ENCODE assay signal across 9 cellular contexts in genomic region chr6:35044145-35044745, GRCh38.
DNase-seq lines count a peak whose midpoint lies in the region; ATAC-seq and TF ChIP-seq lines count a peak whose summit lies in the region.
"Had no signal": no experiment of that assay in that cellular context is flagged by ENCODE, and none has a peak within 500 bp of the region (broad histone marks: within the 10 kb centered on the region; RNA-seq: fewer than 3 reads in every experiment).

No MANE protein-coding gene starts in this region.

- no peaks in the 10 kb centered on the region for H3K9me3 ChIP-seq in SJSA1 (replicated peaks)
- no peaks in the 10 kb centered on the region for H3K9me3 ChIP-seq in sigmoid colon
- H3K9me3 ChIP-seq in OCI-LY7 (ENCODE audit: low read length) = no peaks in the 10 kb centered on the region

- H2AFZ ChIP-seq in GM23338 = no peak overlapping the region
- H2AFZ ChIP-seq in OCI-LY7 (ENCODE audit: low read length) = no peak overlapping the region

- DNase-seq in GM23338 (ENCODE audit: low spot score) = peak; percentile 36
- DNase-seq in SJSA1 (ENCODE audit: low read depth in 1 of 2, low spot score in 2 of 2) = no peak
- peak; percentile 47 for DNase-seq in cardiac septum (ENCODE audit: low spot score)
- DNase-seq in sigmoid colon = peak; percentile 79
- DNase-seq in OCI-LY7 (ENCODE audit: low spot score) = no peak
- DNase-seq in ecto neural progenitor cell (ENCODE audit: low spot score) = no peak
- DNase-seq: activated effector memory CD4-positive, alpha-beta T cell treated with anti-CD3 and anti-CD28 coated beads, Interleukin-2, amount 50 U/mL, for 16 hours had no signal

- peaks cover 6% of the 10 kb centered on the region for H3K27me3 Mint-ChIP-seq in GM23338 (ENCODE audit: insufficient read depth, low read depth, poor library complexity)

- H3K9me2 ChIP-seq in GM23338 (ENCODE audit: insufficient read depth) (no peaks in the 10 kb centered on the region), OCI-LY7 (ENCODE audit: insufficient read depth, low read length) (no peaks in the 10 kb centered on the region)

- peaks cover 68% of the 10 kb centered on the region for H3K4me1 Mint-ChIP-seq in GM23338

- POLR2A ChIA-PET in OCI-LY7 (lab: Charles Lee) = no interaction called here

- H3K36me3 Mint-ChIP-seq in GM23338 (ENCODE audit: low read depth) = peaks cover 9% of the 10 kb centered on the region; the same call in 2 of the 3 replicates

- 27 to 55% methylated on average over 16 of the region's 16 CpGs for WGBS in sigmoid colon, 2 donors

- H3K4me1 ChIP-seq in GM23338 (ENCODE audit: insufficient read depth) (peaks cover 76% of the 10 kb centered on the region), SJSA1 (replicated peaks) (peaks cover 46% of the 10 kb centered on the region), sigmoid colon (peaks cover 0 to 100% (median 99%) of the 10 kb centered on the region in 4 donors), OCI-LY7 (ENCODE audit: insufficient read depth, low read length, poor library complexity, severe bottlenecking) (no peaks in the 10 kb centered on the region)

- H3K27ac ChIP-seq in GM23338 (ENCODE audit: low read depth) = peak overlapping the region; percentile 66
- peak overlapping the region; percentile 37 for H3K27ac ChIP-seq in SJSA1
- peak overlapping the region; percentile 84 to 92 (median 88) for H3K27ac ChIP-seq in sigmoid colon
- H3K27ac ChIP-seq in OCI-LY7 (ENCODE audit: low read depth, low read length, poor library complexity, severe bottlenecking) = no peak overlapping the region

- intact Hi-C loops in cardiac septum (cut with DNase I) (loop anchor here (2.0 kb wide), 1 partner anchor 27 kb away; no protein-coding TSS in a partner anchor), sigmoid colon (cut with DNase I) (no loop called here), OCI-LY7 (cut with micrococcal nuclease; ENCODE audit: unreplicated experiment) (no loop called here)

- H3F3A ChIP-seq in GM23338 (replicated peaks; ENCODE audit: low read depth) = no peaks in the 10 kb centered on the region; the same call in 1 of the 2 replicates

- BruUV-seq in OCI-LY7 (replicated peaks; lab: Mats Ljungman, UMichigan) = no TSS peak

- CTCF ChIA-PET in OCI-LY7 (lab: Charles Lee; ENCODE audit: unreplicated experiment) = no interaction called here

- H3K4me3 ChIP-seq in GM23338 (no peak overlapping the region), SJSA1 (no peak overlapping the region), sigmoid colon (no peak overlapping the region), OCI-LY7 (ENCODE audit: low read depth, low read length, poor library complexity, severe bottlenecking) (no peak overlapping the region)

- TF ChIP-seq EP300 in sigmoid colon (IDR thresholded peaks at IDR 0.05) = peak in 1 of 4 donors; percentile 24

- H3K36me3 ChIP-seq in GM23338 (ENCODE audit: insufficient read depth) (no peaks in the 10 kb centered on the region), SJSA1 (0 out of 2 replicates have a peak, but pooled peaks cover 2% of the 10 kb centered on the region), sigmoid colon (peaks cover 0 to 4% (median 0%) of the 10 kb centered on the region in 4 donors), OCI-LY7 (ENCODE audit: insufficient read depth, low read length) (no peaks in the 10 kb centered on the region)

- H4K20me1 ChIP-seq in GM23338 (replicated peaks; ENCODE audit: insufficient read depth) (no peaks in the 10 kb centered on the region), OCI-LY7 (ENCODE audit: insufficient read depth, low read length) (no peaks in the 10 kb centered on the region)

- H3K79me2 ChIP-seq in GM23338 (replicated peaks; ENCODE audit: insufficient read depth) (no peaks in the 10 kb centered on the region; the same call in 1 of the 2 replicates), OCI-LY7 (ENCODE audit: insufficient read depth, low read depth, low read length) (no peaks in the 10 kb centered on the region)

- peak overlapping the region; percentile 6 for H3K4me2 ChIP-seq in GM23338
- no peak overlapping the region for H3K4me2 ChIP-seq in OCI-LY7 (ENCODE audit: low read length)

- H3K27ac Mint-ChIP-seq in GM23338 = peak overlapping the region; percentile 93

- H3K27me3 ChIP-seq in GM23338 (ENCODE audit: insufficient read depth) (no peaks in the 10 kb centered on the region), SJSA1 (replicated peaks) (no peaks in the 10 kb centered on the region), sigmoid colon (no peaks in the 10 kb centered on the region)

- H3K4me3 Mint-ChIP-seq in GM23338 = no peak overlapping the region

- ATAC-seq in GM23338 (peak; percentile 5; the same call in 2 of the 3 replicates), GM18520 (IDR thresholded peaks at IDR 0.05; ENCODE audit: unreplicated experiment) (no peak), HG03342 (IDR thresholded peaks at IDR 0.05; ENCODE audit: unreplicated experiment) (no peak)

- TF ChIP-seq POLR2A in sigmoid colon (IDR thresholded peaks at IDR 0.05) = no peak

- TF ChIP-seq CTCF in GM23338 (conservative IDR thresholded peaks at IDR 0.05; ENCODE audit: low read depth in 2 of 2) (no peak), sigmoid colon (IDR thresholded peaks at IDR 0.05) (no peak), OCI-LY7 (conservative IDR thresholded peaks at IDR 0.05; ENCODE audit: low read length) (no peak)

- no peaks in the 10 kb centered on the region for H3K9me3 Mint-ChIP-seq in GM23338

TF ChIP-seq in GM23338, 12 proteins besides CTCF, POLR2A, EP300 and RAD21:
- TF ChIP-seq ZNF114 (CRISPR knock-in tag; IDR thresholded peaks at IDR 0.05) (no peak), NANOG (IDR thresholded peaks at IDR 0.05; ENCODE audit: borderline replicate concordance) (no peak), REST (IDR thresholded peaks at IDR 0.05; ENCODE audit: unreplicated experiment) (no peak)
TF ChIP-seq in GM23338: peak in this region for 0.

Comparison
In these comparisons a context has a peak if more than half of its experiments do, and no peak if none do; other contexts are left out.
1. DNase-seq: peak in GM23338 (single experiment), cardiac septum (single experiment) and sigmoid colon (single experiment); none in SJSA1 (0 of 2), OCI-LY7 (single experiment) and ecto neural progenitor cell (single experiment).